In genomic region chr14:64550539-64551333, GRCh38 we compare ENCODE assay signal across 9 cellular contexts. TPM values are rescaled to one million over a fixed set of nuclear protein-coding genes. Genes with fewer than 3 reads are reported as not detected.
DNase-seq lines count a peak whose midpoint lies in the region; ATAC-seq and TF ChIP-seq lines count a peak whose summit lies in the region.
"Had no signal": no experiment of that assay in that cellular context is flagged by ENCODE, and none has a peak within 500 bp of the region (broad histone marks: within the 10 kb centered on the region; RNA-seq: fewer than 3 reads in every experiment).

No MANE protein-coding gene starts in this region.

- CTCF ChIA-PET in CD4-positive, alpha-beta memory T cell (lab: Charles Lee; ENCODE audit: partially characterized antibody): interaction anchor here (1.0 to 1.7 kb wide), 4 partner anchors 9 to 86 kb away, joined by 3 to 5 read pairs (median 5); no protein-coding TSS in a partner anchor

- peak overlapping the region; percentile 71 to 78 (median 74) for H3K4me3 Mint-ChIP-seq in CD4-positive, alpha-beta memory T cell

- peaks cover 7 to 18% (median 14%) of the 10 kb centered on the region in 4 donors for H3K4me1 Mint-ChIP-seq in CD4-positive, alpha-beta memory T cell

- H3K9ac ChIP-seq in HUES64 (ENCODE audit: low read depth, low read length) (no peak overlapping the region), muscle layer of colon (ENCODE audit: low read length) (no peak overlapping the region)

- no peaks in the 10 kb centered on the region for H3K36me3 Mint-ChIP-seq in CD4-positive, alpha-beta memory T cell

- intact Hi-C loops in CD4-positive, alpha-beta memory T cell (cut with micrococcal nuclease): no loop called here
- intact Hi-C loops in left lung (cut with DNase I): no loop called here
- intact Hi-C loops in gastrocnemius medialis (cut with DNase I; ENCODE audit: low total_unique reads): no loop called here

- H3K27ac ChIP-seq in CD4-positive, alpha-beta memory T cell (ENCODE audit: low read depth, low read length): no peak overlapping the region
- H3K27ac ChIP-seq in HUES64 (ENCODE audit: low read depth, low read length) (no peak overlapping the region), caudate nucleus (ENCODE audit: low read depth, low read length) (peak overlapping the region; percentile 14), muscle layer of colon (ENCODE audit: low read depth, low read length) (peak overlapping the region; percentile 43), left lung (no peak overlapping the region), gastrocnemius medialis (no peak overlapping the region)

- H3K9me3 Mint-ChIP-seq in CD4-positive, alpha-beta memory T cell: no peaks in the 10 kb centered on the region

- no peaks in the 10 kb centered on the region for H3K27me3 ChIP-seq in CD4-positive, alpha-beta memory T cell (ENCODE audit: insufficient read depth, low read length)
- H3K27me3 ChIP-seq in HUES64 (ENCODE audit: insufficient read depth, low read length) (peaks cover 39% of the 10 kb centered on the region), muscle layer of colon (ENCODE audit: control insufficient read depth in 1 of 2, insufficient read depth in 2 of 2, low read length in 2 of 2) (no peaks in the 10 kb centered on the region), left lung (peaks cover 11 to 37% of the 10 kb centered on the region in 2 donors), gastrocnemius medialis (no peaks in the 10 kb centered on the region)

- no peaks in the 10 kb centered on the region for H3K36me3 ChIP-seq in CD4-positive, alpha-beta memory T cell (ENCODE audit: insufficient read depth, low read length)
- H3K36me3 ChIP-seq in HUES64 (ENCODE audit: insufficient read depth, low read length): no peaks in the 10 kb centered on the region
- no peaks in the 10 kb centered on the region for H3K36me3 ChIP-seq in muscle layer of colon (ENCODE audit: insufficient read depth, low read length)
- no peaks in the 10 kb centered on the region for H3K36me3 ChIP-seq in left lung
- no peaks in the 10 kb centered on the region for H3K36me3 ChIP-seq in gastrocnemius medialis

- TF ChIP-seq POLR2A in gastrocnemius medialis (IDR thresholded peaks at IDR 0.05): no peak

- peaks cover 18% of the 10 kb centered on the region for H3K4me1 ChIP-seq in CD4-positive, alpha-beta memory T cell (ENCODE audit: insufficient read depth, low read length)
- peaks cover 11% of the 10 kb centered on the region for H3K4me1 ChIP-seq in HUES64 (ENCODE audit: insufficient read depth, low read length)
- peaks cover 13% of the 10 kb centered on the region for H3K4me1 ChIP-seq in muscle layer of colon (ENCODE audit: insufficient read depth, low read length)
- H3K4me1 ChIP-seq in left lung: peaks cover 0 to 13% of the 10 kb centered on the region in 2 donors
- peaks cover 0 to 6% of the 10 kb centered on the region in 2 donors for H3K4me1 ChIP-seq in gastrocnemius medialis

- no peak for TF ChIP-seq CTCF in left lung (IDR thresholded peaks at IDR 0.05)
- TF ChIP-seq CTCF in gastrocnemius medialis (IDR thresholded peaks at IDR 0.05 in 4 of 5, conservative IDR thresholded peaks at IDR 0.05 in 1 of 5): no peak

- in situ Hi-C loops in gastrocnemius medialis (cut with MboI; ENCODE audit: low sequenced_read_pairs in 4 of 4): no loop called here

- ATAC-seq in HG02759 (IDR thresholded peaks at IDR 0.05; ENCODE audit: unreplicated experiment) (no peak), GM21723 (IDR thresholded peaks at IDR 0.05; ENCODE audit: unreplicated experiment) (no peak), left lung (no peak), gastrocnemius medialis (no peak)

- H3K27me3 Mint-ChIP-seq in CD4-positive, alpha-beta memory T cell: no peaks in the 10 kb centered on the region

- 75% methylated on average over 9 of the region's 9 CpGs for WGBS in HUES64

- no peak for DNase-seq in CD4-positive, alpha-beta memory T cell
- DNase-seq in caudate nucleus (lab: John Stamatoyannopoulos, UW) (no peak), left lung (no peak), gastrocnemius medialis (no peak)

- POLR2A ChIA-PET in CD4-positive, alpha-beta memory T cell (lab: Charles Lee; ENCODE audit: partially characterized antibody): interaction anchor here (0.7 to 2.4 kb wide), 2 partner anchors 10 to 548 kb away, joined by 3 to 14 read pairs; partner anchors contain the start of gene HSPA2

- no peaks in the 10 kb centered on the region for H3K9me3 ChIP-seq in CD4-positive, alpha-beta memory T cell (ENCODE audit: control insufficient read depth in 1 of 2, low read length in 2 of 2)
- no peaks in the 10 kb centered on the region for H3K9me3 ChIP-seq in HUES64 (ENCODE audit: insufficient read depth, low read depth, low read length)
- H3K9me3 ChIP-seq in muscle layer of colon (ENCODE audit: low read length): no peaks in the 10 kb centered on the region
- no peaks in the 10 kb centered on the region for H3K9me3 ChIP-seq in left lung
- no peaks in the 10 kb centered on the region for H3K9me3 ChIP-seq in gastrocnemius medialis

- peak overlapping the region in 5 of 7 donors; percentile 5 to 86 (median 43) for H3K27ac Mint-ChIP-seq in CD4-positive, alpha-beta memory T cell

- peak overlapping the region in 1 of 2 donors; percentile 20 for H3K4me3 ChIP-seq in CD4-positive, alpha-beta memory T cell (ENCODE audit: low read length in 2 of 2)
- H3K4me3 ChIP-seq in HUES64 (ENCODE audit: low read length) (peak overlapping the region; percentile 62), muscle layer of colon (ENCODE audit: low read depth in 1 of 2, low read length in 2 of 2) (peak overlapping the region in 1 of 2 donors; percentile 24), left lung (no peak overlapping the region), gastrocnemius medialis (no peak overlapping the region)

RNA-seq across cellular contexts. Expression of gene PPP1R36, which starts 1.0 kb away (rescaled TPM):
- total RNA-seq in CD4-positive, alpha-beta memory T cell: not detected
- polyA plus RNA-seq in CD4-positive, alpha-beta memory T cell: under 1 TPM in 1 of 2 donors, not detected in 1; 0.49 TPM
- polyA plus RNA-seq in HUES64 (2013, experiment 1 of 2): 0.40 TPM
- polyA plus RNA-seq in HUES64 (2013, experiment 2 of 2): 0.32 TPM
- total RNA-seq in left lung (1 to 10 TPM in 1 of 2 donors, under 1 TPM in 1; 0.47 to 2.1 TPM), gastrocnemius medialis (1 to 10 TPM in 1 of 4 donors, under 1 TPM in 2, not detected in 1; 0.31 to 2.4 (median 0.55) TPM)
- total RNA-seq: SK-MEL-5 had no signal

RNA-seq across cellular contexts. Expression of gene HSPA2, which starts 10.2 kb away (rescaled TPM):
- total RNA-seq in CD4-positive, alpha-beta memory T cell: 1 to 10 TPM; 1.3 to 1.5 TPM
- under 1 TPM; 0.37 to 0.45 TPM for polyA plus RNA-seq in CD4-positive, alpha-beta memory T cell
- 10.8 TPM for polyA plus RNA-seq in HUES64 (2013, experiment 1 of 2)
- polyA plus RNA-seq in HUES64 (2013, experiment 2 of 2): 16.3 TPM
- total RNA-seq in left lung (10 to 100 TPM; 10.6 to 12.4 TPM), gastrocnemius medialis (100 to 1,000 TPM in 2 of 4 donors, 10 to 100 TPM in 2; 69.6 to 113 (median 96.4) TPM)

RNA-seq across cellular contexts. Expression of gene ZBTB1, which starts 46.2 kb away (rescaled TPM):
- 100 to 1,000 TPM; 104 to 107 TPM for total RNA-seq in CD4-positive, alpha-beta memory T cell
- 10 to 100 TPM; 49.7 to 86.5 TPM for polyA plus RNA-seq in CD4-positive, alpha-beta memory T cell
- polyA plus RNA-seq in HUES64 (2013, experiment 1 of 2): 19.7 TPM
- polyA plus RNA-seq in HUES64 (2013, experiment 2 of 2): 21.1 TPM
- 10 to 100 TPM; 35.5 to 40.2 TPM for total RNA-seq in left lung
- 10 to 100 TPM; 36.9 to 49.2 (median 38.0) TPM for total RNA-seq in gastrocnemius medialis

RNA-seq across cellular contexts. Expression of gene ZBTB25, which starts 47.1 kb away (rescaled TPM):
- total RNA-seq in CD4-positive, alpha-beta memory T cell: 10 to 100 TPM; 84.1 to 87.5 TPM
- 10 to 100 TPM; 34.0 to 36.7 TPM for polyA plus RNA-seq in CD4-positive, alpha-beta memory T cell
- polyA plus RNA-seq in HUES64 (2013, experiment 1 of 2): 4.1 TPM
- polyA plus RNA-seq in HUES64 (2013, experiment 2 of 2): 6.1 TPM
- total RNA-seq in left lung (10 to 100 TPM; 10.1 to 11.2 TPM), gastrocnemius medialis (10 to 100 TPM in 2 of 4 donors, 1 to 10 TPM in 2; 6.9 to 13.7 (median 10.4) TPM)

Comparison
In these comparisons a context has a peak if more than half of its experiments do, and no peak if none do; other contexts are left out.
1. H3K27ac ChIP-seq: peak in caudate nucleus (single experiment) and muscle layer of colon (single experiment); none in CD4-positive, alpha-beta memory T cell (single experiment), HUES64 (single experiment), left lung (0 of 2) and gastrocnemius medialis (0 of 4).
2. RNA of gene HSPA2, which starts 10.2 kb away (total RNA-seq): 69.6 to 113 TPM in gastrocnemius medialis; 10.6 to 12.4 TPM in left lung and 1.3 to 1.5 TPM in CD4-positive, alpha-beta memory T cell; every median in the first group is over 4 times any median in the second.